9 cellular contexts compared by ENCODE assay signal in genomic region chr6:124881898-124882579, GRCh38.
A peak's percentile ranks its signal among the peaks of the same experiment; 100 is the strongest.
DNase-seq lines count a peak whose midpoint lies in the region; ATAC-seq and TF ChIP-seq lines count a peak whose summit lies in the region.
"Had no signal": no experiment of that assay in that cellular context is flagged by ENCODE, and none has a peak within 500 bp of the region (broad histone marks: within the 10 kb centered on the region; RNA-seq: fewer than 3 reads in every experiment).

No MANE protein-coding gene starts in this region.

- no peaks in the 10 kb centered on the region for H3K27me3 ChIP-seq in neural cell (ENCODE audit: insufficient read depth, low read depth, low read length)

- H3K36me3 ChIP-seq in neural cell (ENCODE audit: insufficient read depth, low read length) = no peaks in the 10 kb centered on the region

- peak; percentile 37 for DNase-seq in amniotic epithelial cell (ENCODE audit: low read depth)
- DNase-seq in germinal center (ENCODE audit: low spot score) = no peak
- DNase-seq in ureter (ENCODE audit: low spot score) = no peak
- DNase-seq: SK-N-SH had no signal

- no peak overlapping the region for H3K27ac ChIP-seq in neural cell (ENCODE audit: low read length)

- no peak overlapping the region for H3K9ac ChIP-seq in neural cell (ENCODE audit: low read length)
- H3K9ac ChIP-seq: SK-N-SH had no signal

- peak; percentile 84 for TF ChIP-seq EP300 in neural cell (conservative IDR thresholded peaks at IDR 0.05; ENCODE audit: poor library complexity, severe bottlenecking)

- TF ChIP-seq CTCF in neural cell (IDR thresholded peaks at IDR 0.05; ENCODE audit: poor library complexity, severe bottlenecking) = peak; percentile 36

- peak; percentile 53 for ATAC-seq in GM18861 (IDR thresholded peaks at IDR 0.05; ENCODE audit: unreplicated experiment)
- ATAC-seq in HG02970 (IDR thresholded peaks at IDR 0.05; ENCODE audit: low FRiP score, unreplicated experiment) = peak; percentile 48
- ATAC-seq in HG03439 (IDR thresholded peaks at IDR 0.05; ENCODE audit: unreplicated experiment) = no peak
- ATAC-seq: activated naive CD4-positive, alpha-beta T cell treated with anti-CD3 and anti-CD28 coated beads, Interleukin-2, amount 50 U/mL, for 72 hours had no signal

- H3K4me3 ChIP-seq in neural cell (ENCODE audit: low read length) = no peak overlapping the region

- no peaks in the 10 kb centered on the region for H4K20me1 ChIP-seq in neural cell (ENCODE audit: insufficient read depth)

- no peaks in the 10 kb centered on the region for H3K79me2 ChIP-seq in neural cell (replicated peaks; ENCODE audit: insufficient read depth, low read length)

- peak; percentile 23 for TF ChIP-seq RAD21 in neural cell (conservative IDR thresholded peaks at IDR 0.05)

- no peaks in the 10 kb centered on the region for H3F3A ChIP-seq in neural cell (ENCODE audit: insufficient read depth, low read length, poor library complexity, severe bottlenecking)

- no peaks in the 10 kb centered on the region for H3K9me2 ChIP-seq in neural cell (ENCODE audit: insufficient read depth, low read length)
- H3K9me2 ChIP-seq: SK-N-SH had no signal

- no peaks in the 10 kb centered on the region for H3K9me3 ChIP-seq in neural cell (ENCODE audit: low read length)
- H3K9me3 ChIP-seq: SK-N-SH had no signal

- H3K4me2 ChIP-seq in neural cell (ENCODE audit: low read length) = no peak overlapping the region
- H3K4me2 ChIP-seq: SK-N-SH had no signal

- no peak overlapping the region for H2AFZ ChIP-seq in neural cell (ENCODE audit: low read depth, low read length)

TF ChIP-seq in neural cell, 6 proteins besides CTCF, POLR2A, EP300 and RAD21:
- TF ChIP-seq SMC3 (conservative IDR thresholded peaks at IDR 0.05; ENCODE audit: poor library complexity) = peak; percentile 40
- no peak for TF ChIP-seq EZH2 (IDR thresholded peaks at IDR 0.05; ENCODE audit: borderline replicate concordance, insufficient read depth, low read length, poor library complexity, severe bottlenecking)
- no peak for TF ChIP-seq TAF1 (IDR thresholded peaks at IDR 0.05; ENCODE audit: low read depth)
- no peak for TF ChIP-seq MXI1 (conservative IDR thresholded peaks at IDR 0.05; ENCODE audit: poor library complexity, severe bottlenecking)
- TF ChIP-seq, protein P1, sequence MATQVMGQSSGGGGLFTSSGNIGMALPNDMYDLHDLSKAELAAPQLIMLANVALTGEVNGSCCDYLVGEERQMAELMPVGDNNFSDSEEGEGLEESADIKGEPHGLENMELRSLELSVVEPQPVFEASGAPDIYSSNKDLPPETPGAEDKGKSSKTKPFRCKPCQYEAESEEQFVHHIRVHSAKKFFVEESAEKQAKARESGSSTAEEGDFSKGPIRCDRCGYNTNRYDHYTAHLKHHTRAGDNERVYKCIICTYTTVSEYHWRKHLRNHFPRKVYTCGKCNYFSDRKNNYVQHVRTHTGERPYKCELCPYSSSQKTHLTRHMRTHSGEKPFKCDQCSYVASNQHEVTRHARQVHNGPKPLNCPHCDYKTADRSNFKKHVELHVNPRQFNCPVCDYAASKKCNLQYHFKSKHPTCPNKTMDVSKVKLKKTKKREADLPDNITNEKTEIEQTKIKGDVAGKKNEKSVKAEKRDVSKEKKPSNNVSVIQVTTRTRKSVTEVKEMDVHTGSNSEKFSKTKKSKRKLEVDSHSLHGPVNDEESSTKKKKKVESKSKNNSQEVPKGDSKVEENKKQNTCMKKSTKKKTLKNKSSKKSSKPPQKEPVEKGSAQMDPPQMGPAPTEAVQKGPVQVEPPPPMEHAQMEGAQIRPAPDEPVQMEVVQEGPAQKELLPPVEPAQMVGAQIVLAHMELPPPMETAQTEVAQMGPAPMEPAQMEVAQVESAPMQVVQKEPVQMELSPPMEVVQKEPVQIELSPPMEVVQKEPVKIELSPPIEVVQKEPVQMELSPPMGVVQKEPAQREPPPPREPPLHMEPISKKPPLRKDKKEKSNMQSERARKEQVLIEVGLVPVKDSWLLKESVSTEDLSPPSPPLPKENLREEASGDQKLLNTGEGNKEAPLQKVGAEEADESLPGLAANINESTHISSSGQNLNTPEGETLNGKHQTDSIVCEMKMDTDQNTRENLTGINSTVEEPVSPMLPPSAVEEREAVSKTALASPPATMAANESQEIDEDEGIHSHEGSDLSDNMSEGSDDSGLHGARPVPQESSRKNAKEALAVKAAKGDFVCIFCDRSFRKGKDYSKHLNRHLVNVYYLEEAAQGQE (IDR thresholded peaks at IDR 0.05; ENCODE audit: borderline replicate concordance) = peak; percentile 61
- peak; percentile 33 for TF ChIP-seq POLR2AphosphoS5 (IDR thresholded peaks at IDR 0.05)
